Comparison of ENCODE assay signal across 10 cellular contexts in genomic region chr3:37241880-37242279, GRCh38. TPM values are rescaled to one million over a fixed set of nuclear protein-coding genes. Genes with fewer than 3 reads are reported as not detected.
DNase-seq lines count a peak whose midpoint lies in the region; ATAC-seq and TF ChIP-seq lines count a peak whose summit lies in the region.
"Had no signal": no experiment of that assay in that cellular context is flagged by ENCODE, and none has a peak within 500 bp of the region (broad histone marks: within the 10 kb centered on the region; RNA-seq: fewer than 3 reads in every experiment).

No MANE protein-coding gene starts in this region.

- H3K36me3 Mint-ChIP-seq in IgD-negative memory B cell: no peaks in the 10 kb centered on the region

- H4K20me1 ChIP-seq in DOHH2 (ENCODE audit: control insufficient read depth, insufficient read depth, low read depth, low read length): peaks cover 8% of the 10 kb centered on the region; the same call in 1 of the 2 replicates
- no peaks in the 10 kb centered on the region for H4K20me1 ChIP-seq in neural cell (ENCODE audit: insufficient read depth)

- no peak overlapping the region for H2AFZ ChIP-seq in neural cell (ENCODE audit: low read depth, low read length)

- peaks cover 19% of the 10 kb centered on the region for H3K4me1 ChIP-seq in DOHH2 (ENCODE audit: control insufficient read depth, low read length)
- peaks cover 20% of the 10 kb centered on the region for H3K4me1 ChIP-seq in adipocyte (ENCODE audit: control insufficient read depth, insufficient read depth, low read length)

- no peaks in the 10 kb centered on the region for H3K27me3 Mint-ChIP-seq in IgD-negative memory B cell

- TF ChIP-seq RAD21 in neural cell (conservative IDR thresholded peaks at IDR 0.05): no peak

- peak overlapping the region; percentile 92 to 99 (median 98) for H3K27ac Mint-ChIP-seq in IgD-negative memory B cell

- no peak for TF ChIP-seq EP300 in neural cell (conservative IDR thresholded peaks at IDR 0.05; ENCODE audit: poor library complexity, severe bottlenecking)

- H3K4me3 ChIP-seq in DOHH2 (ENCODE audit: low read length) (peak overlapping the region; percentile 98), adipocyte (ENCODE audit: low read length) (peak overlapping the region; percentile 99), neural cell (ENCODE audit: low read length) (peak overlapping the region; percentile 91)

- H3F3A ChIP-seq in DOHH2 (ENCODE audit: control insufficient read depth, insufficient read depth) (no peaks in the 10 kb centered on the region), neural cell (ENCODE audit: insufficient read depth, low read length, poor library complexity, severe bottlenecking) (no peaks in the 10 kb centered on the region)

- ATAC-seq in HG02588 (IDR thresholded peaks at IDR 0.05; ENCODE audit: unreplicated experiment) (no peak), GM21786 (IDR thresholded peaks at IDR 0.05; ENCODE audit: unreplicated experiment) (no peak)

- H3K27me3 ChIP-seq in DOHH2 (ENCODE audit: control insufficient read depth, low read length) (no peaks in the 10 kb centered on the region), adipocyte (replicated peaks; ENCODE audit: control insufficient read depth, insufficient read depth, low read length) (no peaks in the 10 kb centered on the region), neural cell (ENCODE audit: insufficient read depth, low read depth, low read length) (no peaks in the 10 kb centered on the region)

- DNase-seq in adipocyte (ENCODE audit: low read depth) (no peak), NCI-H2196 treated with DMSO at 0.1 percent for 48 hours (lab: John Stamatoyannopoulos, UW; ENCODE audit: unreplicated experiment) (no peak)
- DNase-seq: effector memory CD4-positive, alpha-beta T cell; retina; Right ventricle myocardium superior had no signal

- H3K4me1 Mint-ChIP-seq in IgD-negative memory B cell: peaks cover 27 to 29% (median 28%) of the 10 kb centered on the region in 3 donors

- TF ChIP-seq CTCF in DOHH2 (IDR thresholded peaks at IDR 0.05; ENCODE audit: low read depth, low read length, poor library complexity, severe bottlenecking) (no peak), neural cell (IDR thresholded peaks at IDR 0.05; ENCODE audit: poor library complexity, severe bottlenecking) (no peak)

- H3K9me3 Mint-ChIP-seq in IgD-negative memory B cell: no peaks in the 10 kb centered on the region

- H3K79me2 ChIP-seq in DOHH2 (ENCODE audit: control insufficient read depth, low read length): peaks cover 46% of the 10 kb centered on the region
- peaks cover 31% of the 10 kb centered on the region for H3K79me2 ChIP-seq in neural cell (replicated peaks; ENCODE audit: insufficient read depth, low read length)

- H3K4me2 ChIP-seq in DOHH2 (ENCODE audit: low read length) (peak overlapping the region; percentile 73), neural cell (ENCODE audit: low read length) (no peak overlapping the region)

- H3K36me3 ChIP-seq in DOHH2 (ENCODE audit: control insufficient read depth, low read length) (peaks cover 8% of the 10 kb centered on the region; the same call in 1 of the 2 replicates), adipocyte (ENCODE audit: control insufficient read depth, insufficient read depth, low read length, severe bottlenecking) (no peaks in the 10 kb centered on the region), neural cell (ENCODE audit: insufficient read depth, low read length) (no peaks in the 10 kb centered on the region)

- H3K9me2 ChIP-seq in DOHH2 (replicated peaks; ENCODE audit: control insufficient read depth, low read length) (no peaks in the 10 kb centered on the region), neural cell (ENCODE audit: insufficient read depth, low read length) (no peaks in the 10 kb centered on the region)

- no peaks in the 10 kb centered on the region for H3K9me3 ChIP-seq in DOHH2 (ENCODE audit: control insufficient read depth, insufficient read depth, low read length)
- H3K9me3 ChIP-seq in adipocyte (ENCODE audit: control insufficient read depth, low read length): no peaks in the 10 kb centered on the region
- no peaks in the 10 kb centered on the region for H3K9me3 ChIP-seq in neural cell (ENCODE audit: low read length)

- H3K4me3 Mint-ChIP-seq in IgD-negative memory B cell: peak overlapping the region; percentile 95 to 99 (median 97)

- H3K9ac ChIP-seq in adipocyte (ENCODE audit: low read length) (peak overlapping the region; percentile 93), neural cell (ENCODE audit: low read length) (no peak overlapping the region)

- H3K27ac ChIP-seq in DOHH2 (ENCODE audit: low read depth, low read length) (no peak overlapping the region), neural cell (ENCODE audit: low read length) (no peak overlapping the region)

TF ChIP-seq in neural cell, 6 proteins besides CTCF, POLR2A, EP300 and RAD21:
- no peak for TF ChIP-seq MXI1 (conservative IDR thresholded peaks at IDR 0.05; ENCODE audit: poor library complexity, severe bottlenecking)
- no peak for TF ChIP-seq SMC3 (conservative IDR thresholded peaks at IDR 0.05; ENCODE audit: poor library complexity)
- TF ChIP-seq EZH2 (IDR thresholded peaks at IDR 0.05; ENCODE audit: borderline replicate concordance, insufficient read depth, low read length, poor library complexity, severe bottlenecking): no peak
- TF ChIP-seq POLR2AphosphoS5 (IDR thresholded peaks at IDR 0.05): no peak
- TF ChIP-seq REST (IDR thresholded peaks at IDR 0.05; ENCODE audit: borderline replicate concordance): no peak
- no peak for TF ChIP-seq TAF1 (IDR thresholded peaks at IDR 0.05; ENCODE audit: low read depth)

RNA-seq across cellular contexts. Expression of gene GOLGA4, which starts 1.2 kb away (rescaled TPM):
- polyA plus RNA-seq in IgD-negative memory B cell (23.4 TPM), neural cell (21.8 and 22.9 TPM in 2 replicates)
- 64.0 and 106 TPM in 2 replicates for polyA minus RNA-seq in neural cell
